In the genomic region with DNA sequence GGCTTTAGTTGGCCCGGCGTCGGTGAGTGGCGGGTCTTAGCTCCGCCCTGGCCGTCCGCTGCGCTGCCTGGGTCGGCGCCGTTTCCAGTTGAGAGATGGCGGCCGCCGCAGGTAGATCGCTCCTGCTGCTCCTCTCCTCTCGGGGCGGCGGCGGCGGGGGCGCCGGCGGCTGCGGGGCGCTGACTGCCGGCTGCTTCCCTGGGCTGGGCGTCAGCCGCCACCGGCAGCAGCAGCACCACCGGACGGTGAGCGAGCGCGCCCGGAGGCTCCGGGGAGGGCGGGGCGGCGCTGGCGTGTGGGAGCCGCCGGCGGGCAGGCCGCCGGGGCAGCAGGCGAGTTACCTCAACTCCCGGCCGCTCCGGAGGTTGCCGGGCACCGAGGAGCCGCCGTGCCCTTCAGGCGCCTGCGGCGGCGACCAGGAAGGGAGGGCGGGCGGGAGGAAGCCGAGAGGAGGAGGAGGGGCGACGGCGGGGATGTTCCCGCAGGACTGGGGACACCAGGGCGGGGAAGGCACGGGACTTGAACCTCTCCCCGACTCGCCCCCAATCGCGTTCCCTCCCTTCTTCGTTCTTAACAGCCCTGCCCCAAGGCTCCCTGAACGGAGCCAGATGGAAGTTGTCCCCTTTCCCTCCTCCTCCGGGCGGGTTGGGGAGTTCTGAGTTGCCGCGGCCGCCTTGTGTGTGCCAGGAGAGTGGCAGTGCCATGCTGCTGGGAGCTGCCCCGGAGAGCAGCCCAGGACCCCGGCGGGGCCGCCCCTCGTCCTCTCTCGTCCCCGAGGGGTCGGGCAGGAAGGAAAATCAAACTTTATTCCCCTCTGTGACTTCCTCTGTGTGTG, we compare ENCODE assay signal across 8 cellular contexts. TPM values are rescaled to one million over a fixed set of nuclear protein-coding genes. Genes with fewer than 3 reads are reported as not detected.
DNase-seq lines count a peak whose midpoint lies in the region; ATAC-seq, FAIRE-seq and TF ChIP-seq lines count a peak whose summit lies in the region.

A gene with protein sequence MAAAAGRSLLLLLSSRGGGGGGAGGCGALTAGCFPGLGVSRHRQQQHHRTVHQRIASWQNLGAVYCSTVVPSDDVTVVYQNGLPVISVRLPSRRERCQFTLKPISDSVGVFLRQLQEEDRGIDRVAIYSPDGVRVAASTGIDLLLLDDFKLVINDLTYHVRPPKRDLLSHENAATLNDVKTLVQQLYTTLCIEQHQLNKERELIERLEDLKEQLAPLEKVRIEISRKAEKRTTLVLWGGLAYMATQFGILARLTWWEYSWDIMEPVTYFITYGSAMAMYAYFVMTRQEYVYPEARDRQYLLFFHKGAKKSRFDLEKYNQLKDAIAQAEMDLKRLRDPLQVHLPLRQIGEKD (plus strand): TSS at position 87 of the 835 bp plus-strand sequence. CDS start 9 bp downstream, at position 96.

- peaks cover 49% of the 10 kb centered on the region for H3K79me2 ChIP-seq in SK-N-SH (ENCODE audit: insufficient read depth)

- H3F3A ChIP-seq in SK-N-SH (replicated peaks; ENCODE audit: insufficient read depth), result peaks cover 14% of the 10 kb centered on the region

- no peaks in the 10 kb centered on the region for H3K36me3 Mint-ChIP-seq in IgD-negative memory B cell
- no peaks in the 10 kb centered on the region for H3K36me3 Mint-ChIP-seq in activated naive CD8-positive, alpha-beta T cell

- FAIRE-seq in pancreas (lab: Jason Lieb, UNC), result no peak

- H3K4me1 Mint-ChIP-seq in IgD-negative memory B cell, result peaks cover 32 to 40% (median 39%) of the 10 kb centered on the region in 3 donors
- peaks cover 35% of the 10 kb centered on the region for H3K4me1 Mint-ChIP-seq in activated naive CD8-positive, alpha-beta T cell (ENCODE audit: low read depth)

- intact Hi-C loops in Right ventricle myocardium inferior (cut with DNase I) (loop anchor here (2.0 to 5.0 kb wide), 2 partner anchors 65 to 143 kb away; a partner anchor contains a TSS), pancreas (cut with DNase I) (loop anchor here in 1 of 3 donors (10.0 kb wide), 1 partner anchor 143 kb away; no protein-coding TSS in a partner anchor)

- CTCF ChIA-PET in SK-N-SH (lab: Yijun Ruan, JAX), result interaction anchor here (0.9 to 4.4 kb wide), 6 partner anchors 10 to 328 kb away, joined by 3 to 38 read pairs (median 10); no protein-coding TSS in a partner anchor

- H3K4me3 Mint-ChIP-seq in IgD-negative memory B cell, result peak within 1 kb of the TSS; percentile 90 to 95 (median 93)
- peak within 1 kb of the TSS; percentile 93 for H3K4me3 Mint-ChIP-seq in activated naive CD8-positive, alpha-beta T cell

- peak within 1 kb of the TSS; percentile 94 for H3K4me2 ChIP-seq in SK-N-SH

- peaks cover 26% of the 10 kb centered on the region for H4K20me1 ChIP-seq in SK-N-SH (ENCODE audit: insufficient read depth)

- TF ChIP-seq RAD21 in SK-N-SH (IDR thresholded peaks at IDR 0.05; ENCODE audit: low read length), result no peak

- no peaks in the 10 kb centered on the region for H3K27me3 Mint-ChIP-seq in IgD-negative memory B cell
- peaks cover 2% of the 10 kb centered on the region for H3K27me3 Mint-ChIP-seq in activated naive CD8-positive, alpha-beta T cell

- H3K9me3 ChIP-seq in SK-N-SH (no peaks in the 10 kb centered on the region), pancreas (no peaks in the 10 kb centered on the region), thymus (ENCODE audit: control insufficient read depth) (no peaks in the 10 kb centered on the region)

- peak within 1 kb of the TSS; percentile 20 to 80; a peak in 3 of 4 replicates for H3K27ac ChIP-seq in SK-N-SH (ENCODE audit: low read depth in 2 of 2, low read length in 1 of 2)
- peak within 1 kb of the TSS; percentile 79 to 93 (median 88) for H3K27ac ChIP-seq in pancreas
- peak within 1 kb of the TSS; percentile 91 for H3K27ac ChIP-seq in thymus (ENCODE audit: low read depth)

- H3K9me2 ChIP-seq in SK-N-SH, result no peaks in the 10 kb centered on the region

- H3K27ac Mint-ChIP-seq in IgD-negative memory B cell, result peak within 1 kb of the TSS; percentile 32 to 78 (median 67)
- peak within 1 kb of the TSS; percentile 68 for H3K27ac Mint-ChIP-seq in activated naive CD8-positive, alpha-beta T cell

- POLR2A ChIA-PET in SK-N-SH (lab: Yijun Ruan, JAX), result interaction anchor here (0.9 to 1.2 kb wide), 5 partner anchors 9 to 404 kb away, joined by 3 to 7 read pairs (median 3); a partner anchor contains a TSS

- H3K36me3 ChIP-seq in SK-N-SH (replicated peaks in 1 of 2; ENCODE audit: control insufficient read depth in 1 of 2, insufficient read depth in 2 of 2, low read length in 1 of 2) (no peaks in the 10 kb centered on the region), pancreas (no peaks in the 10 kb centered on the region), thymus (ENCODE audit: control insufficient read depth, insufficient read depth) (no peaks in the 10 kb centered on the region)

- peak; percentile 92 for ATAC-seq in GM21526 (IDR thresholded peaks at IDR 0.05; ENCODE audit: low FRiP score, unreplicated experiment)
- peak; percentile 99 for ATAC-seq in Right ventricle myocardium inferior
- peak; percentile 89 to 95 (median 92) for ATAC-seq in pancreas

- TF ChIP-seq CTCF in SK-N-SH (IDR thresholded peaks at IDR 0.05) (no peak), pancreas (IDR thresholded peaks at IDR 0.05) (no peak)

- peaks cover 8 to 11% of the 10 kb centered on the region in 2 experiments; a peak in 3 of 4 replicates for H3K4me1 ChIP-seq in SK-N-SH (ENCODE audit: control insufficient read depth in 1 of 2, insufficient read depth in 2 of 2, low read depth in 1 of 2, low read length in 1 of 2)
- H3K4me1 ChIP-seq in pancreas, result peaks cover 7 to 14% (median 8%) of the 10 kb centered on the region in 3 donors
- H3K4me1 ChIP-seq in thymus (ENCODE audit: control insufficient read depth, insufficient read depth, low read length), result peaks cover 9% of the 10 kb centered on the region

- H3K9me3 Mint-ChIP-seq in IgD-negative memory B cell, result no peaks in the 10 kb centered on the region
- no peaks in the 10 kb centered on the region for H3K9me3 Mint-ChIP-seq in activated naive CD8-positive, alpha-beta T cell (ENCODE audit: low read depth)

- WGBS in SK-N-SH (ENCODE audit: low lambda C conversion rate), result 0% methylated on average over 16 of the region's 85 CpGs
- WGBS in pancreas, 2 donors, result 0% methylated on average over 37 to 84 of the region's 85 CpGs
- WGBS in thymus, result under 1% methylated on average over 85 of the region's 85 CpGs

- TF ChIP-seq EP300 in SK-N-SH (IDR thresholded peaks at IDR 0.05; ENCODE audit: borderline replicate concordance in 1 of 2, low read depth in 1 of 2, low read length in 1 of 2), result no peak

- H3K9ac ChIP-seq in SK-N-SH, result peak within 1 kb of the TSS; percentile 74

- H2AFZ ChIP-seq in SK-N-SH (ENCODE audit: low read depth), result peak within 1 kb of the TSS; percentile 80

- H3K27me3 ChIP-seq in SK-N-SH (ENCODE audit: insufficient read depth) (no peaks in the 10 kb centered on the region), pancreas (no peaks in the 10 kb centered on the region), thymus (ENCODE audit: control insufficient read depth, insufficient read depth) (no peaks in the 10 kb centered on the region)

- H3K4me3 ChIP-seq in SK-N-SH (ENCODE audit: low read depth in 2 of 2, low read length in 1 of 2) (peak within 1 kb of the TSS; percentile 89), pancreas (peak within 1 kb of the TSS; percentile 48 to 78 (median 56)), thymus (ENCODE audit: low read length) (peak within 1 kb of the TSS; percentile 75)

- DNase-seq in DMS79 treated with DMSO at 0.1 percent for 48 hours (lab: John Stamatoyannopoulos, UW) (peak; percentile 14), SK-N-SH (peak; percentile 94), Right ventricle myocardium inferior (ENCODE audit: missing footprints) (peak; percentile 98), pancreas (peak; percentile 73 to 98 (median 95))

TF ChIP-seq in SK-N-SH, 30 proteins besides CTCF, POLR2A, EP300 and RAD21 (continues in another document):
- TF ChIP-seq RCOR1 (IDR thresholded peaks at IDR 0.05; ENCODE audit: low read length), result no peak
- TF ChIP-seq ELF1 (IDR thresholded peaks at IDR 0.05), result no peak
- TF ChIP-seq, protein P1, sequence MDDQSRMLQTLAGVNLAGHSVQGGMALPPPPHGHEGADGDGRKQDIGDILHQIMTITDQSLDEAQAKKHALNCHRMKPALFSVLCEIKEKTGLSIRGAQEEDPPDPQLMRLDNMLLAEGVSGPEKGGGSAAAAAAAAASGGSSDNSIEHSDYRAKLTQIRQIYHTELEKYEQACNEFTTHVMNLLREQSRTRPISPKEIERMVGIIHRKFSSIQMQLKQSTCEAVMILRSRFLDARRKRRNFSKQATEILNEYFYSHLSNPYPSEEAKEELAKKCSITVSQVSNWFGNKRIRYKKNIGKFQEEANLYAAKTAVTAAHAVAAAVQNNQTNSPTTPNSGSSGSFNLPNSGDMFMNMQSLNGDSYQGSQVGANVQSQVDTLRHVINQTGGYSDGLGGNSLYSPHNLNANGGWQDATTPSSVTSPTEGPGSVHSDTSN (IDR thresholded peaks at IDR 0.05), result peak; percentile 98
- TF ChIP-seq TAF1 (IDR thresholded peaks at IDR 0.05; ENCODE audit: borderline replicate concordance, low read depth, low read length), result peak; percentile 100

RNA-seq across cellular contexts. Expression of the gene that starts here (rescaled TPM):
- 5.6 TPM for polyA plus RNA-seq in IgD-negative memory B cell
- polyA plus RNA-seq in SK-N-SH (2012; rRNA removed), result 20.6 and 30.1 TPM in 2 replicates
- polyA plus RNA-seq in SK-N-SH (2012; cell fraction: cytosol; rRNA removed), result 26.2 and 26.9 TPM in 2 replicates
- polyA plus RNA-seq in SK-N-SH (2012; cell fraction: nucleus; rRNA removed), result 24.1 and 33.0 TPM in 2 replicates
- total RNA-seq in Right ventricle myocardium inferior, result 15.1 TPM
- 10 to 100 TPM in 3 of 6 donors, 1 to 10 TPM in 3; 6.3 to 15.5 (median 10.7) TPM for total RNA-seq in pancreas
- polyA plus RNA-seq in pancreas, result 1 to 10 TPM; 7.8 to 8.8 TPM
- polyA plus RNA-seq in thymus, result 14.7 TPM

Comparison
In these comparisons a context has a peak if more than half of its experiments do, and no peak if none do; other contexts are left out.
1. Peak in every context shown above with its lines: DNase-seq, ATAC-seq, H3K4me3 ChIP-seq and H3K27ac ChIP-seq.
2. DNase-seq: peak in every context shown above with its lines; median percentile 98 in Right ventricle myocardium inferior; 95 in pancreas; 94 in SK-N-SH; 14 in DMS79 treated with DMSO at 0.1 percent for 48 hours.